1 cellular context compared by ENCODE assay signal in genomic region chr20:34676642-34677373, GRCh38.
TF ChIP-seq lines count a peak whose summit lies in the region.

Gene PIGU, minus strand, starts transcription at chr20:34677092. Its CDS starts 7 bp downstream, at chr20:34677085.

TF ChIP-seq in HepG2, 621 proteins besides CTCF, POLR2A, EP300 and RAD21 (continued from another document and continues in another):
- TF ChIP-seq ZNF512B (CRISPR knock-in tag; IDR thresholded peaks at IDR 0.05; ENCODE audit: borderline replicate concordance) = no peak
- TF ChIP-seq XRCC5 (optimal IDR thresholded peaks at IDR 0.05; ENCODE audit: low read length) = peak; percentile 83
- no peak for TF ChIP-seq HDAC6 (IDR thresholded peaks at IDR 0.05; ENCODE audit: low read depth, low read length)
- TF ChIP-seq ZNF652 (CRISPR knock-in tag; IDR thresholded peaks at IDR 0.05; ENCODE audit: borderline replicate concordance, low read depth) = no peak
- TF ChIP-seq CREB3 (CRISPR knock-in tag; IDR thresholded peaks at IDR 0.05) = no peak
- TF ChIP-seq ZNF180 (CRISPR knock-in tag; IDR thresholded peaks at IDR 0.05; ENCODE audit: borderline replicate concordance, low read depth) = no peak
- TF ChIP-seq CENPBD1 (CRISPR knock-in tag; IDR thresholded peaks at IDR 0.05; ENCODE audit: borderline replicate concordance, low read depth) = no peak
- peak; percentile 55; the same call in 1 of the 2 replicates for TF ChIP-seq KDM4B (CRISPR knock-in tag; IDR thresholded peaks at IDR 0.05)
- no peak for TF ChIP-seq USF2 (IDR thresholded peaks at IDR 0.05; ENCODE audit: low read depth, low read length)
- TF ChIP-seq USF2 (CRISPR knock-in tag; IDR thresholded peaks at IDR 0.05; ENCODE audit: borderline replicate concordance) = peak; percentile 62; the same call in 1 of the 2 replicates
- no peak; the same call in 1 of the 2 replicates for TF ChIP-seq IRX3 (CRISPR knock-in tag; IDR thresholded peaks at IDR 0.05; ENCODE audit: borderline replicate concordance, low read depth)
- 0 out of 2 replicates have a peak, but pooled peaks have one; percentile 30 for TF ChIP-seq CREBL2 (CRISPR knock-in tag; IDR thresholded peaks at IDR 0.05; ENCODE audit: borderline replicate concordance)
- peak; percentile 97 for TF ChIP-seq EED (CRISPR knock-in tag; IDR thresholded peaks at IDR 0.05)
- no peak; the same call in 1 of the 2 replicates for TF ChIP-seq ZBTB3 (CRISPR knock-in tag; IDR thresholded peaks at IDR 0.05; ENCODE audit: borderline replicate concordance, low read depth)
- no peak for TF ChIP-seq MLLT10 (CRISPR knock-in tag; IDR thresholded peaks at IDR 0.05)
- TF ChIP-seq POLR2AphosphoS5 (IDR thresholded peaks at IDR 0.05; ENCODE audit: low read depth, low read length) = peak; percentile 98
- TF ChIP-seq ZBTB8A (CRISPR knock-in tag; IDR thresholded peaks at IDR 0.05; ENCODE audit: borderline replicate concordance, low read depth) = no peak
- no peak for TF ChIP-seq ZUFSP (CRISPR knock-in tag; IDR thresholded peaks at IDR 0.05; ENCODE audit: borderline replicate concordance)
- TF ChIP-seq BHLHE40 (IDR thresholded peaks at IDR 0.05; ENCODE audit: low read length) = peak; percentile 47; the same call in 1 of the 2 replicates
- peak; percentile 99 for TF ChIP-seq HOXA3 (CRISPR knock-in tag; IDR thresholded peaks at IDR 0.05)
- peak; percentile 95; the same call in 1 of the 2 replicates for TF ChIP-seq ZFP91 (CRISPR knock-in tag; IDR thresholded peaks at IDR 0.05; ENCODE audit: borderline replicate concordance)
- peak; percentile 99 for TF ChIP-seq HCFC1 (IDR thresholded peaks at IDR 0.05; ENCODE audit: low read depth, low read length)
- no peak for TF ChIP-seq AGO1 (IDR thresholded peaks at IDR 0.05; ENCODE audit: low read depth, low read length, poor library complexity, severe bottlenecking)
- no peak; the same call in 1 of the 2 replicates for TF ChIP-seq ZNF367 (CRISPR knock-in tag; IDR thresholded peaks at IDR 0.05; ENCODE audit: borderline replicate concordance)
- peak; percentile 94 for TF ChIP-seq SIN3A (IDR thresholded peaks at IDR 0.05; ENCODE audit: borderline replicate concordance, low read depth, low read length)
- peak; percentile 38; the same call in 1 of the 2 replicates for TF ChIP-seq ZNF281 (CRISPR knock-in tag; IDR thresholded peaks at IDR 0.05; ENCODE audit: borderline replicate concordance)
- peak; percentile 90 for TF ChIP-seq SP5 (CRISPR knock-in tag; IDR thresholded peaks at IDR 0.05; ENCODE audit: borderline replicate concordance, low read depth)
- TF ChIP-seq NFE2L2 (IDR thresholded peaks at IDR 0.05; ENCODE audit: low read length) = no peak
- no peak for TF ChIP-seq ZNF10 (CRISPR knock-in tag; IDR thresholded peaks at IDR 0.05; ENCODE audit: borderline replicate concordance, low read depth)
- peak; percentile 93 for TF ChIP-seq ZNF709 (CRISPR knock-in tag; IDR thresholded peaks at IDR 0.05)
- no peak for TF ChIP-seq ZBTB10 (CRISPR knock-in tag; IDR thresholded peaks at IDR 0.05; ENCODE audit: borderline replicate concordance)
- no peak for TF ChIP-seq ZNF775 (CRISPR knock-in tag; IDR thresholded peaks at IDR 0.05; ENCODE audit: borderline replicate concordance)
- peak; percentile 89; the same call in 1 of the 2 replicates for TF ChIP-seq ZNF160 (CRISPR knock-in tag; IDR thresholded peaks at IDR 0.05)
- no peak for TF ChIP-seq ZBTB39 (CRISPR knock-in tag; IDR thresholded peaks at IDR 0.05)
- peak; percentile 84 for TF ChIP-seq POGK (CRISPR knock-in tag; conservative IDR thresholded peaks at IDR 0.05)
- peak; percentile 96 for TF ChIP-seq NFKB2 (CRISPR knock-in tag; IDR thresholded peaks at IDR 0.05; ENCODE audit: borderline replicate concordance)
- TF ChIP-seq PHF20 (CRISPR knock-in tag; IDR thresholded peaks at IDR 0.05) = peak; percentile 90
- TF ChIP-seq TSC22D2 (CRISPR knock-in tag; IDR thresholded peaks at IDR 0.05; ENCODE audit: borderline replicate concordance) = peak; percentile 95
- TF ChIP-seq ZNF501 (CRISPR knock-in tag; IDR thresholded peaks at IDR 0.05) = peak; percentile 77; the same call in 1 of the 2 replicates
